ENCODE assay signal across 17 cellular contexts in the genomic region with DNA sequence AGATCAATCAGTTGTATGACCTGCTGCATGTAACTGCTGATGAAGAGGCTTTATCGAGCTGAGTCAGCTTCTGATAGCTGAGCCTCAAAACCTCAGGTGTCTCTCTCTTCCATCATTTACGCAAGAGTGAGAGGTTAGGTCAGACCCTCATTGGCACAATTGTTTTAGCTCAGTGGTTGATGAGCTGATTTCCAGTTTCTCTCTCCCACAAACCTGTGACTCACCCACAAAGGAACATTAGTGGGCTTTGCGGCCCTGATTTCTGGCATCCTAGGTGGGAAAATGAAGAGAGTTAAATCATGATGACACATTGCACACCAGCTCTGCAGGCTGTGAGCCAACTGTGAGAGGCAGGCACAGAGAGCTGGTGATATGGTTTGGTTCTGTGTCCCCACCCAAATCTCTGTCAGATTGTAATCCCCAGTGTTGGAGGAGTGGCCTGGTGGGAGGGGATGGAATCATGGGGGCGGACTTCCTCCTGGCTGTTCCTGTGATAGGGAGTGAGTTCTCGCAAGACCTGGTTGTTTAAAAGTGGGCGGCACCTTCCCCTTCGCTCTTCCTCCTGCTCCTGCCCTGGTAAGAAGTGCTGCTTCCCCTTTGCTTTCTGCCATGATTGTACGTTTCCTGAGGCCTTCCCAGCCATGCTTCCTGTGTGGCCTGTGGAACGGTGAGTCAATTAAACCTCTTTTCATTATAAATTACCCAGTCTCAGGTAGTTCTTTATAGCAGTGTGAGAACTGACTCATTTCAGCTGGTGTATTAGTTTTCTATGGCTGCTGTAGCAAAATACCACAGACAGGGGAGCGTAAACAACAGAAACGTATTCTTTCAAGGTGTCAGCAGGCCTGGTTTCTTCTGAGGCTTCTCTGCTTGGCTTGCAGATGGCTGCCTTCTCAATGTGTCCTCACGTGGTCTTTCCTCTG. TPM values are rescaled to one million over a fixed set of nuclear protein-coding genes. Genes with fewer than 3 reads are reported as not detected.
DNase-seq lines count a peak whose midpoint lies in the region; ATAC-seq, FAIRE-seq and TF ChIP-seq lines count a peak whose summit lies in the region.
"Had no signal": no experiment of that assay in that cellular context is flagged by ENCODE, and none has a peak within 500 bp of the region (broad histone marks: within the 10 kb centered on the region; RNA-seq: fewer than 3 reads in every experiment).

No MANE protein-coding gene starts in this region.

- TF ChIP-seq EP300 in A549 (IDR thresholded peaks at IDR 0.05): no peak

- POLR2A ChIA-PET in A549 (lab: Yijun Ruan, JAX): no interaction called here

- DNase-seq in A549 (ENCODE audit: low read depth in 1 of 2, low spot score in 1 of 2): no peak
- DNase-seq in Daoy (ENCODE audit: low read depth): peak; percentile 54
- peak; percentile 93 for DNase-seq in RCC 7860 (ENCODE audit: low spot score)
- peak; percentile 63 to 75 for DNase-seq in foreskin keratinocyte
- no peak for DNase-seq in NCI-H82 (lab: John Stamatoyannopoulos, UW)
- no peak for DNase-seq in DMS 273 treated with DMSO at 0.1 percent for 48 hours (lab: John Stamatoyannopoulos, UW)
- DNase-seq in middle frontal gyrus (ENCODE audit: extremely low spot score, low spot score): no peak
- DNase-seq: activated B cell treated with CpG ODN at 0.5 μM for 24 hours; activated effector memory CD4-positive, alpha-beta T cell treated with Interleukin-2 at 50 U/mL for 16 hours; effector memory CD4-positive, alpha-beta T cell; H9; psoas muscle; stimulated activated CD4-positive, alpha-beta T cell treated with anti-CD3 and anti-CD28 coated beads, Interleukin-4, amount 100 ng/mL, for 24 hours; stimulated activated naive CD4-positive, alpha-beta T cell had no signal

- TF ChIP-seq RAD21 in A549 (conservative IDR thresholded peaks at IDR 0.05 in 1 of 2, IDR thresholded peaks at IDR 0.05 in 1 of 2): no peak

- no peaks in the 10 kb centered on the region for H3K9me3 ChIP-seq in A549
- H3K9me3 ChIP-seq: psoas muscle had no signal

- no peak overlapping the region for H3K4me3 ChIP-seq in A549
- H3K4me3 ChIP-seq: BLaER1 treated with 17β-estradiol and CSF1 and Interleukin-3, amounts not matched to agents 10 nM and 100 nM; psoas muscle had no signal

- no peaks in the 10 kb centered on the region for H3K4me1 ChIP-seq in A549
- no peaks in the 10 kb centered on the region for H3K4me1 ChIP-seq in foreskin keratinocyte
- H3K4me1 ChIP-seq: psoas muscle had no signal

- H3K4me2 ChIP-seq in A549: no peak overlapping the region
- H3K4me2 ChIP-seq: BLaER1 treated with 17β-estradiol and CSF1 and Interleukin-3, amounts not matched to agents 10 nM and 100 nM had no signal

- no peak for ATAC-seq in A549
- ATAC-seq in foreskin keratinocyte: peak; percentile 77
- no peak for ATAC-seq in GM18873 (IDR thresholded peaks at IDR 0.05; ENCODE audit: low FRiP score, unreplicated experiment)
- ATAC-seq: psoas muscle had no signal

- CTCF ChIA-PET in A549 (lab: Yijun Ruan, JAX): interaction anchor here (1.4 kb wide), 1 partner anchor 13 kb away, joined by 5 read pairs; no protein-coding TSS in a partner anchor

- TF ChIP-seq CTCF in A549 (IDR thresholded peaks at IDR 0.05): no peak
- TF ChIP-seq CTCF in foreskin keratinocyte (conservative IDR thresholded peaks at IDR 0.05): no peak

- H3K27ac ChIP-seq in A549 (no peak overlapping the region), foreskin keratinocyte (no peak overlapping the region)
- H3K27ac ChIP-seq: BLaER1 treated with 17β-estradiol and CSF1 and Interleukin-3, amounts not matched to agents 10 nM and 100 nM; psoas muscle had no signal

- no peaks in the 10 kb centered on the region for H3K27me3 ChIP-seq in foreskin keratinocyte
- H3K27me3 ChIP-seq: BLaER1 treated with 17β-estradiol and CSF1 and Interleukin-3, amounts not matched to agents 10 nM and 100 nM had no signal

- 60% methylated on average over 9 of the region's 12 CpGs for WGBS in A549 (ENCODE audit: missing lambda C conversion rate)

- FAIRE-seq in A549 (lab: Jason Lieb, UNC) (no peak), RCC 7860 (lab: Jason Lieb, UNC) (peak; percentile 97)
- FAIRE-seq: keratinocyte had no signal

- no peak for TF ChIP-seq POLR2A in A549 (IDR thresholded peaks at IDR 0.05; ENCODE audit: low read length)

TF ChIP-seq in A549, 52 proteins besides CTCF, POLR2A, EP300 and RAD21:
- TF ChIP-seq JUN (IDR thresholded peaks at IDR 0.05): no peak
- peak; percentile 16 for TF ChIP-seq MAFK (IDR thresholded peaks at IDR 0.05; ENCODE audit: partially characterized antibody)

RNA-seq across cellular contexts. Expression of a gene that starts 33.5 kb away (rescaled TPM):
- polyA plus RNA-seq in A549 (2011; rRNA removed) (17.5 and 19.2 TPM in 2 replicates), A549 (2017; fragmentation: RNase III; extraction: RNeasy Plus Mini Kit Qiagen cat#74134 plus additional on column Dnase treatment) (10.7 to 15.6 TPM (median 13.8 TPM) in 3 replicates), foreskin keratinocyte (2.9 and 3.6 TPM in 2 replicates)
- 11.2 and 14.0 TPM in 2 replicates for polyA plus RNA-seq in A549 (2012; cell fraction: cytosol; rRNA removed)
- 18.4 and 23.3 TPM in 2 replicates for polyA plus RNA-seq in A549 (2012; cell fraction: nucleus; rRNA removed)
- 19.2 and 21.1 TPM in 2 replicates for polyA minus RNA-seq in A549 (2011; rRNA and poly(A)+ RNA removed)
- total RNA-seq in Daoy (2014; rRNA removed; shearing (Covaris generic)): 4.3 and 11.3 TPM in 2 replicates
- 10.6 and 10.7 TPM in 2 replicates for total RNA-seq in foreskin keratinocyte

Comparison
In these comparisons a context has a peak if more than half of its experiments do, and no peak if none do; other contexts are left out.
1. DNase-seq: peak in Daoy (single experiment), RCC 7860 (single experiment) and foreskin keratinocyte (2 of 2); none in A549 (0 of 2), NCI-H82 (single experiment), DMS 273 treated with DMSO at 0.1 percent for 48 hours (single experiment) and middle frontal gyrus (single experiment).